ENCODE assay signal across 8 cellular contexts in genomic region chr5:91225848-91226686, GRCh38.
DNase-seq lines count a peak whose midpoint lies in the region; ATAC-seq and TF ChIP-seq lines count a peak whose summit lies in the region.

No MANE protein-coding gene starts in this region.

- no peak overlapping the region for H3K4me3 ChIP-seq in epithelial cell of esophagus (ENCODE audit: low read length)

- DNase-seq in DMS153 (lab: John Stamatoyannopoulos, UW) (peak; percentile 12), NCI-H1092 (lab: John Stamatoyannopoulos, UW) (peak; percentile 19), epithelial cell of esophagus (ENCODE audit: low read depth) (peak; percentile 68), NCI-H187 treated with DMSO at 0.1 percent for 48 hours (lab: John Stamatoyannopoulos, UW) (no peak)
- peak; percentile 12 to 47 for DNase-seq in activated CD8-positive, alpha-beta memory T cell treated with anti-CD3 and anti-CD28 coated beads for 1 hour (ENCODE audit: extremely low read depth in 1 of 2, low read depth in 1 of 2)
- DNase-seq in stimulated activated CD4-positive, alpha-beta T cell treated with anti-CD3 and anti-CD28 coated beads, Interleukin-12 subunit alpha, Interleukin-12 subunit beta, amount 100 ng/mL, for 4 hours = peak; percentile 59

- peak; percentile 63 for TF ChIP-seq CTCF in epithelial cell of esophagus (IDR thresholded peaks at IDR 0.05; ENCODE audit: insufficient read depth, low read depth, low read length, missing control alignments)

- ATAC-seq in GM21423 (IDR thresholded peaks at IDR 0.05; ENCODE audit: unreplicated experiment) (peak; percentile 81), HG02938 (IDR thresholded peaks at IDR 0.05; ENCODE audit: unreplicated experiment) (no peak)
